8 cellular contexts compared by ENCODE assay signal in the genomic region with DNA sequence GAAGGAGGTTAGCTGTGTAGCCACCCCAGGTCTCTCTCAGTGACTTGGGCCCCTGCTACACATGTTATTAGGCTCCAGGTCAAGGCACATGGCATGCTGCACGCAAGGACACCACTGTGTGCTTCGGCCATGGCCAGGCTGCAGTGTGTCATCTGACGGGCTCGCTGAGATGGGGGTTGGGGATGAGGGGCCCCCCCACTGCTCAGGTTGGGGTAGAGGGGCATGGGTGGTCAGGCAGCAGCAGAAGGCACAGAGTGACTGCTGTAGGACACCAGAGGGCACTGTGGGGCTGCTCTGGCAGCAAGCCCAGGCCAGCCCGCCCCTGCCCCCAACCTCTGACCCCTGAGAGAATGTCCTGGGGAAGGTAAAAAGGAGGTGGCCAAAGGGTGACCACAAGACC. TPM values are rescaled to one million over a fixed set of nuclear protein-coding genes. Genes with fewer than 3 reads are reported as not detected.
A peak's percentile ranks its signal among the peaks of the same experiment; 100 is the strongest.
DNase-seq lines count a peak whose midpoint lies in the region; ATAC-seq and TF ChIP-seq lines count a peak whose summit lies in the region.

No MANE protein-coding gene starts in this region.

- peak; percentile 63 for TF ChIP-seq CTCF in epithelial cell of proximal tubule (conservative IDR thresholded peaks at IDR 0.05; ENCODE audit: low read depth, low read length)
- TF ChIP-seq CTCF in sigmoid colon (IDR thresholded peaks at IDR 0.05) = no peak

- H3K4me1 ChIP-seq in sigmoid colon = peaks cover 0 to 59% (median 55%) of the 10 kb centered on the region in 4 donors

- intact Hi-C loops in sigmoid colon (cut with DNase I) = no loop called here

- H3K4me3 ChIP-seq in epithelial cell of proximal tubule (ENCODE audit: low read depth, low read length) (no peak overlapping the region), sigmoid colon (no peak overlapping the region)

- DNase-seq in NCI-H82 (lab: John Stamatoyannopoulos, UW) = peak; percentile 56
- DNase-seq in NCI-H82 treated with DMSO at 0.1 percent for 48 hours (lab: John Stamatoyannopoulos, UW; ENCODE audit: unreplicated experiment) = no peak
- peak; percentile 25 for DNase-seq in NCI-H69 (lab: John Stamatoyannopoulos, UW)
- DNase-seq in epithelial cell of proximal tubule (ENCODE audit: low read depth) = no peak
- peak; percentile 69 for DNase-seq in sigmoid colon
- no peak for DNase-seq in NCI-H526 treated with DMSO at 0.1 percent for 48 hours (lab: John Stamatoyannopoulos, UW)
- no peak for DNase-seq in NCI-H2081 (lab: John Stamatoyannopoulos, UW)

- WGBS in sigmoid colon, 2 donors = 77 to 87% methylated on average over 5 of the region's 5 CpGs

- no peak for TF ChIP-seq POLR2A in sigmoid colon (IDR thresholded peaks at IDR 0.05)

- H3K9me3 ChIP-seq in sigmoid colon = no peaks in the 10 kb centered on the region

- peaks cover 0 to 30% (median 4%) of the 10 kb centered on the region in 4 donors for H3K36me3 ChIP-seq in sigmoid colon

- no peak for TF ChIP-seq EP300 in sigmoid colon (IDR thresholded peaks at IDR 0.05)

- no peaks in the 10 kb centered on the region for H3K27me3 ChIP-seq in sigmoid colon

- ATAC-seq in HG02610 (IDR thresholded peaks at IDR 0.05; ENCODE audit: unreplicated experiment) = no peak

- peak overlapping the region in 1 of 4 donors; percentile 25 for H3K27ac ChIP-seq in sigmoid colon

RNA-seq across cellular contexts. Expression of gene ISYNA1, which starts 32.2 kb away (rescaled TPM):
- 88.7 and 115 TPM in 2 replicates for total RNA-seq in epithelial cell of proximal tubule
- total RNA-seq in sigmoid colon = 10 to 100 TPM in 3 of 4 donors, 1 to 10 TPM in 1; 9.1 to 12.8 (median 11.5) TPM
- polyA plus RNA-seq in sigmoid colon = 10 to 100 TPM in 1 of 3 donors, 1 to 10 TPM in 2; 3.7 to 18.7 (median 4.2) TPM

RNA-seq across cellular contexts. Expression of gene SSBP4, which starts 51.0 kb away (rescaled TPM):
- total RNA-seq in epithelial cell of proximal tubule (119 and 171 TPM in 2 replicates), sigmoid colon (10 to 100 TPM; 52.4 to 71.4 (median 58.0) TPM)
- 10 to 100 TPM; 13.9 to 51.4 (median 32.4) TPM for polyA plus RNA-seq in sigmoid colon

RNA-seq across cellular contexts. Expression of gene ELL, which starts 51.7 kb away (rescaled TPM):
- total RNA-seq in epithelial cell of proximal tubule (7.6 and 10.9 TPM in 2 replicates), sigmoid colon (10 to 100 TPM in 3 of 4 donors, 1 to 10 TPM in 1; 7.1 to 20.2 (median 11.9) TPM)
- 10 to 100 TPM in 1 of 3 donors, 1 to 10 TPM in 2; 6.2 to 14.6 (median 8.4) TPM for polyA plus RNA-seq in sigmoid colon

Comparison
In these comparisons a context has a peak if more than half of its experiments do, and no peak if none do; other contexts are left out.
1. DNase-seq: peak in NCI-H82 (single experiment), NCI-H69 (single experiment) and sigmoid colon (single experiment); none in NCI-H82 treated with DMSO at 0.1 percent for 48 hours (single experiment), epithelial cell of proximal tubule (single experiment), NCI-H526 treated with DMSO at 0.1 percent for 48 hours (single experiment) and NCI-H2081 (0 of 2).